9 cellular contexts compared by ENCODE assay signal in the genomic region with DNA sequence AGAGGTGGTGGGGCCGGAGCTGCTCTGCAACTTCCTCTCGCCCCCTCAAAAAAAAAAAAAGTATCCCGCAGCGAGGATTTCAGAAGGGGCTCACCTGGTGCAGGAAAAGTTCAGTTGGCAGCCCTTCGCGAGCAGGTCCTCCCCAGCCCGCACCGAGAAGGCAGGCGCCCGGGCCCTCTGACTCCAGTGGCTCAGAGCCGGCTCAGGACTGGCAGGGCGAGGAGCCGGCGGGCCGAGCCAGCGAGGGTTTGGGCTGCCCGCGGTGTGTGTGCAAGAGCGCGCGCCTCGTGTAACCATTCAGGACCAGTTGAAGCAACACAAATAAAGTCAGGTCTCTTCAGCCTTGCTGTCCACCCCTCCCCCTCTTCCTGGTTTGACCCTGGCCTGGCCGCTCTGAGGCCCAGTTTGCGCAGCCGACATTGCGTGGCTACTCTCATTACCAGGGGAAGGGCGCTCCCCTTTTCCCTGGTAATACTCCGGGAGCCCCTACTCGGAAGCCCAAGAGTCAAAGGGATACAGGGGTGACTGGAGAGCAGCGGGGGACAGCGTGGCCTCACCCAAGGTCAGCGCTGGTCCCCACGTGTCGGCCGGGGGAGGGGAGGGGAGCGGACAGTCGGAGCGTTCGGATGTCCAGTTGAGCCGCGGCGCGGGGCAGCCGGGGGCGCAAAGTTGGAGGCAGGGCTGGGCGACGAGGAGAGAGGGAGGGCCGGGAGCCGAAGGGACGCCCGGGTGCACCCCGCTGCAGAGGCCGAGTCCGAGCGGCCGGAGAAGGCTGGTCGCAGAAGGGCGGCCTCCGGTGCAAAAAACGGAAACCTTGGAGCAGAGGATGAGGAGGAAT. TPM values are rescaled to one million over a fixed set of nuclear protein-coding genes. Genes with fewer than 3 reads are reported as not detected.
A peak's percentile ranks its signal among the peaks of the same experiment; 100 is the strongest.
DNase-seq lines count a peak whose midpoint lies in the region; ATAC-seq and TF ChIP-seq lines count a peak whose summit lies in the region.
"Had no signal": no experiment of that assay in that cellular context is flagged by ENCODE, and none has a peak within 500 bp of the region (broad histone marks: within the 10 kb centered on the region; RNA-seq: fewer than 3 reads in every experiment).

No MANE protein-coding gene starts in this region.

- H3K9ac ChIP-seq in iPS-15b (ENCODE audit: low read depth, low read length) (no peak overlapping the region), skeletal muscle satellite cell (ENCODE audit: low read depth, low read length) (peak overlapping the region; percentile 85)

- POLR2A ChIA-PET in activated naive CD8-positive, alpha-beta T cell treated with anti-CD3 and anti-CD28 coated beads, Interleukin-2, amount 10 ng/mL, durations not matched to agents 7 days and 5 days (lab: Charles Lee), result no interaction called here

- H3K27me3 Mint-ChIP-seq in activated naive CD8-positive, alpha-beta T cell treated with anti-CD3 and anti-CD28 coated beads, Interleukin-2, amount 10 ng/mL, durations not matched to agents 7 days and 5 days, result peaks cover 84% of the 10 kb centered on the region

- H3K9me3 ChIP-seq in iPS-15b (ENCODE audit: control insufficient read depth, insufficient read depth, low read length), result no peaks in the 10 kb centered on the region
- no peaks in the 10 kb centered on the region for H3K9me3 ChIP-seq in skeletal muscle satellite cell (replicated peaks; ENCODE audit: low read length)

- no peak for ATAC-seq in activated naive CD8-positive, alpha-beta T cell treated with anti-CD3 and anti-CD28 coated beads, Interleukin-2, amount 10 ng/mL, durations not matched to agents 7 days and 5 days (ENCODE audit: low read depth)

- H3K4me1 ChIP-seq in iPS-15b (ENCODE audit: control insufficient read depth, insufficient read depth, low read length), result peaks cover 7% of the 10 kb centered on the region
- H3K4me1 ChIP-seq in skeletal muscle satellite cell (ENCODE audit: control insufficient read depth, insufficient read depth, low read length), result peaks cover 39% of the 10 kb centered on the region

- peak overlapping the region; percentile 96 for H3K4me2 ChIP-seq in skeletal muscle satellite cell (ENCODE audit: low read length)

- no peak overlapping the region for H3K27ac Mint-ChIP-seq in activated naive CD8-positive, alpha-beta T cell treated with anti-CD3 and anti-CD28 coated beads, Interleukin-2, amount 10 ng/mL, durations not matched to agents 7 days and 5 days

- no peaks in the 10 kb centered on the region for H3K9me3 Mint-ChIP-seq in activated naive CD8-positive, alpha-beta T cell treated with anti-CD3 and anti-CD28 coated beads, Interleukin-2, amount 10 ng/mL, durations not matched to agents 7 days and 5 days

- H3K27me3 ChIP-seq in iPS-15b (ENCODE audit: control insufficient read depth, insufficient read depth, low read length), result peaks cover 100% of the 10 kb centered on the region
- H3K27me3 ChIP-seq in skeletal muscle satellite cell (ENCODE audit: control insufficient read depth, insufficient read depth, low read length), result no peaks in the 10 kb centered on the region

- peak; percentile 22 for DNase-seq in GM20000 (ENCODE audit: low spot score)
- peak; percentile 34 for DNase-seq in activated naive CD8-positive, alpha-beta T cell treated with anti-CD3 and anti-CD28 coated beads, Interleukin-2, amount 10 ng/mL, durations not matched to agents 7 days and 5 days
- no peak for DNase-seq in SW 1271 (lab: John Stamatoyannopoulos, UW)
- no peak for DNase-seq in activated CD4-positive, alpha-beta T cell treated with anti-CD3 and anti-CD28 coated beads for 4 hours
- no peak for DNase-seq in AML-193 (lab: John Stamatoyannopoulos, UW)
- DNase-seq in NCI-H146 treated with DMSO at 0.1 percent for 48 hours (lab: John Stamatoyannopoulos, UW; ENCODE audit: unreplicated experiment), result no peak
- DNase-seq: stimulated activated CD4-positive, alpha-beta T cell treated with anti-CD3 and anti-CD28 coated beads, Interleukin-4, amount 100 ng/mL, for 24 hours had no signal

- peak overlapping the region; percentile 45 for H3K4me3 Mint-ChIP-seq in activated naive CD8-positive, alpha-beta T cell treated with anti-CD3 and anti-CD28 coated beads, Interleukin-2, amount 10 ng/mL, durations not matched to agents 7 days and 5 days

- H3K36me3 ChIP-seq in iPS-15b (ENCODE audit: control insufficient read depth, insufficient read depth, low read length) (no peaks in the 10 kb centered on the region), skeletal muscle satellite cell (ENCODE audit: insufficient read depth, low read length) (peaks cover 7% of the 10 kb centered on the region)

- TF ChIP-seq CTCF in GM20000 (IDR thresholded peaks at IDR 0.05; ENCODE audit: extremely low read depth, missing control alignments), result no peak

- no peaks in the 10 kb centered on the region for H3K36me3 Mint-ChIP-seq in activated naive CD8-positive, alpha-beta T cell treated with anti-CD3 and anti-CD28 coated beads, Interleukin-2, amount 10 ng/mL, durations not matched to agents 7 days and 5 days

- no peaks in the 10 kb centered on the region for H3K4me1 Mint-ChIP-seq in activated naive CD8-positive, alpha-beta T cell treated with anti-CD3 and anti-CD28 coated beads, Interleukin-2, amount 10 ng/mL, durations not matched to agents 7 days and 5 days

- H3K4me3 ChIP-seq in iPS-15b (ENCODE audit: low read depth, low read length) (peak overlapping the region; percentile 59), skeletal muscle satellite cell (ENCODE audit: low read length) (peak overlapping the region; percentile 82)

RNA-seq across cellular contexts. Expression of a gene that starts 12.3 kb away (rescaled TPM):
- not detected for total RNA-seq in activated naive CD8-positive, alpha-beta T cell treated with anti-CD3 and anti-CD28 coated beads, Interleukin-2, amount 10 ng/mL, durations not matched to agents 7 days and 5 days
- total RNA-seq in skeletal muscle satellite cell (2012; rRNA removed), result 3.8 and 6.3 TPM in 2 replicates

Comparison
In these comparisons a context has a peak if more than half of its experiments do, and no peak if none do; other contexts are left out.
1. DNase-seq: peak in GM20000 (single experiment) and activated naive CD8-positive, alpha-beta T cell treated with anti-CD3 and anti-CD28 coated beads, Interleukin-2, amount 10 ng/mL, durations not matched to agents 7 days and 5 days (single experiment); none in SW 1271 (0 of 2), activated CD4-positive, alpha-beta T cell treated with anti-CD3 and anti-CD28 coated beads for 4 hours (0 of 2), AML-193 (0 of 2) and NCI-H146 treated with DMSO at 0.1 percent for 48 hours (single experiment).